ENCODE assay signal across 21 cellular contexts in the genomic region with DNA sequence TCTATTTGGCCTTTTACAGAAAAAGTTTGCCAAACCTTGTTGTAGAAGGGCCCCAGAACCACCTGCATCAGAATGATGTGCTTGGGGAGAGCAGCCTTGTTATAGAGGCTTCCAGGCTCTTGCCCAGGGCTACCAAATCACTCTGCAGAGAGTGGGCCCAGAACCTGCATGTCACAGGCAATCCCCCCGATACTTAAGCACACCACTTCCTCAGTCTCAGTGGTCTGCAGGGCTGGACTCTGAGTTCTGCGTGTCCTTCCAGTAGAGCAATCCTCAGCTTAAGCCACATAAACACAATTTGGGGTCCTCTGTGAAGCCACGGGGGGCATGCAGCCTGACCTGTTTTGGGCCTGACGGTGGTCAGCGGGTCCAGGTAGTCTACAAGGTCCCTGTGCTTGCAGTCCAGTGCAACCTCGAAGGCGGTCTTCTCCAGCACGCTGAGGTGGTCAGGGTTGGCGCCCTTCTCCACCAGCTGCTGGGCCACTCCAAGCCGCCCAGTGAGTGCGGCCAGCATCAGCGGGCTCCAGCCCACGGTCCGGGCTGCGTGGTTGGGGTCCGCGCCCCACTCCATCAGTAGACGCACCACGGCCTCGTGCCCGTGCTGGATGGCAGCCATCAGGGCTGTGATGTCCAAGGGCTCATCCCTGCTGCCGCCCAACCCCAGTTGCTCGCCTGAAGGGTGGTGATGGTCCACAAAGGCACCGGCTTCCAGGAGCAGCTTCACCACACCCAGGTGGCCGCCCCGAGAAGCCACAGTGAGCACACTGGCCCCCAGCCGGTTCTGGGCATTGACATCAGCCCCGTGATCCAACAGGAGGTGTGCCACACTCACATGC.
"Had no signal": no experiment of that assay in that cellular context is flagged by ENCODE, and none has a peak within 500 bp of the region (broad histone marks: within the 10 kb centered on the region; RNA-seq: fewer than 3 reads in every experiment).

No MANE protein-coding gene starts in this region.

- DNase-seq: activated CD4-positive, alpha-beta memory T cell treated with anti-CD3 and anti-CD28 coated beads, Interleukin-2, amount 10 ng/mL, durations not matched to agents 7 days and 5 days; activated CD4-positive, alpha-beta T cell treated with anti-CD3 and anti-CD28 coated beads for 36 hours; activated CD4-positive, alpha-beta T cell treated with anti-CD3 and anti-CD28 coated beads, Interleukin-2, amount 50 U/mL, for 1 hour; activated CD8-positive, alpha-beta memory T cell treated with anti-CD3 and anti-CD28 coated beads, Interleukin-2, amount 50 U/mL, for 4 hours; activated effector memory CD4-positive, alpha-beta T cell treated with Interleukin-2 at 50 U/mL for 16 hours; activated naive CD4-positive, alpha-beta T cell treated with Interleukin-2 at 50 U/mL for 16 hours; activated naive CD8-positive, alpha-beta T cell treated with anti-CD3 and anti-CD28 coated beads, Interleukin-2, amount 50 U/mL, for 24 hours; activated T-cell treated with anti-CD3 and anti-CD28 coated beads, Interleukin-2, amount 50 U/mL, for 1 hour; amniotic stem cell; brain microvascular endothelial cell; MG63; MV-4-11; NCI-H1105; NCI-H1436; NCI-H2029 treated with DMSO at 0.1 percent for 48 hours; SIG-M5; T-cell; T-helper 2 cell had no signal

- H3K27ac ChIP-seq: brain microvascular endothelial cell, SK-N-MC, VCaP had no signal

- H3K36me3 ChIP-seq: brain microvascular endothelial cell had no signal

- FAIRE-seq: astrocyte had no signal

- H3K4me3 ChIP-seq: MG63, SK-N-MC had no signal

- H3K9me3 ChIP-seq: MG63 had no signal

- H3K27me3 ChIP-seq: brain microvascular endothelial cell, MG63 had no signal

- ATAC-seq: activated naive CD8-positive, alpha-beta T cell treated with anti-CD3 and anti-CD28 coated beads, Interleukin-2, amount 50 U/mL, for 24 hours had no signal
